ENCODE assay signal across 12 cellular contexts in genomic region chr14:104934380-104934733, GRCh38. TPM values are rescaled to one million over a fixed set of nuclear protein-coding genes. Genes with fewer than 3 reads are reported as not detected.
DNase-seq lines count a peak whose midpoint lies in the region; ATAC-seq and TF ChIP-seq lines count a peak whose summit lies in the region.
"Had no signal": no experiment of that assay in that cellular context is flagged by ENCODE, and none has a peak within 500 bp of the region (broad histone marks: within the 10 kb centered on the region; RNA-seq: fewer than 3 reads in every experiment).

No MANE protein-coding gene starts in this region.

- H3K36me3 Mint-ChIP-seq in activated T-cell treated with anti-CD3 and anti-CD28 coated beads, Interleukin-2, amount 50 U/mL, for 24 hours (ENCODE audit: low read depth), result no peaks in the 10 kb centered on the region
- no peaks in the 10 kb centered on the region for H3K36me3 Mint-ChIP-seq in stimulated activated memory B cell treated with anti-CD40 and anti-IgM and Interleukin-4, amounts not matched to agents 10 μg/mL and 1 μg/mL and 100 μg/mL, for 72 hours

- H3K4me3 ChIP-seq in RWPE2 (ENCODE audit: severe bottlenecking) (no peak overlapping the region), esophagus muscularis mucosa (peak overlapping the region in 3 of 4 donors; percentile 64 to 68 (median 66)), dorsolateral prefrontal cortex (peak overlapping the region in 21 of 59 donors; percentile 6 to 80 (median 69))

- peaks cover 1% of the 10 kb centered on the region for H3K4me1 Mint-ChIP-seq in activated T-cell treated with anti-CD3 and anti-CD28 coated beads, Interleukin-2, amount 50 U/mL, for 24 hours (ENCODE audit: low read depth)
- H3K4me1 Mint-ChIP-seq in stimulated activated memory B cell treated with anti-CD40 and anti-IgM and Interleukin-4, amounts not matched to agents 10 μg/mL and 1 μg/mL and 100 μg/mL, for 72 hours, result peaks cover 22% of the 10 kb centered on the region

- ATAC-seq in RWPE2 (ENCODE audit: low read depth), result peak; percentile 1; the same call in 2 of the 3 replicates
- no peak for ATAC-seq in stimulated activated memory B cell treated with anti-CD40 and anti-IgM and Interleukin-4, amounts not matched to agents 10 μg/mL and 1 μg/mL and 100 μg/mL, for 72 hours
- no peak for ATAC-seq in GM18519 (IDR thresholded peaks at IDR 0.05; ENCODE audit: low FRiP score, unreplicated experiment)
- ATAC-seq: gastroesophageal sphincter, left lobe of liver had no signal

- TF ChIP-seq POLR2A in esophagus muscularis mucosa (IDR thresholded peaks at IDR 0.05; ENCODE audit: low read depth), result no peak

- peak overlapping the region; percentile 22 for H3K27ac Mint-ChIP-seq in activated T-cell treated with anti-CD3 and anti-CD28 coated beads, Interleukin-2, amount 50 U/mL, for 24 hours
- H3K27ac Mint-ChIP-seq in stimulated activated memory B cell treated with anti-CD40 and anti-IgM and Interleukin-4, amounts not matched to agents 10 μg/mL and 1 μg/mL and 100 μg/mL, for 72 hours, result peak overlapping the region; percentile 62

- no peaks in the 10 kb centered on the region for H3K9me3 ChIP-seq in RWPE2 (ENCODE audit: severe bottlenecking)
- H3K9me3 ChIP-seq in esophagus muscularis mucosa, result no peaks in the 10 kb centered on the region
- H3K9me3 ChIP-seq: gastroesophageal sphincter had no signal

- peaks cover 12% of the 10 kb centered on the region for H3K36me3 ChIP-seq in RWPE2 (ENCODE audit: low read depth)
- peaks cover 0 to 11% (median 4%) of the 10 kb centered on the region in 4 donors for H3K36me3 ChIP-seq in esophagus muscularis mucosa

- WGBS in esophagus muscularis mucosa, result 80% methylated on average over 3 of the region's 3 CpGs

- H3K9me3 Mint-ChIP-seq in activated T-cell treated with anti-CD3 and anti-CD28 coated beads, Interleukin-2, amount 50 U/mL, for 24 hours, result no peaks in the 10 kb centered on the region
- H3K9me3 Mint-ChIP-seq in stimulated activated memory B cell treated with anti-CD40 and anti-IgM and Interleukin-4, amounts not matched to agents 10 μg/mL and 1 μg/mL and 100 μg/mL, for 72 hours, result no peaks in the 10 kb centered on the region

- intact Hi-C loops in esophagus muscularis mucosa (cut with DNase I), result loop anchor here (5.0 kb wide), 1 partner anchor 38 kb away; no protein-coding TSS in a partner anchor
- intact Hi-C loops in dorsolateral prefrontal cortex (cut with DNase I), result no loop called here

- DNase-seq in activated T-cell treated with anti-CD3 and anti-CD28 coated beads, Interleukin-2, amount 50 U/mL, for 24 hours, result no peak
- no peak for DNase-seq in activated T-cell treated with anti-CD3 and anti-CD28 coated beads, Interleukin-2, amount 50 U/mL, for 48 hours
- DNase-seq in RWPE2 (ENCODE audit: low spot score) (no peak), esophagus muscularis mucosa (ENCODE audit: extremely low spot score) (no peak), dorsolateral prefrontal cortex (no peak), NCI-H748 (lab: John Stamatoyannopoulos, UW; ENCODE audit: unreplicated experiment) (no peak)
- DNase-seq: NCI-H2029 treated with DMSO at 0.1 percent for 48 hours had no signal

- TF ChIP-seq CTCF in RWPE2 (IDR thresholded peaks at IDR 0.05; ENCODE audit: poor library complexity, severe bottlenecking) (no peak), esophagus muscularis mucosa (IDR thresholded peaks at IDR 0.05) (no peak), dorsolateral prefrontal cortex (IDR thresholded peaks at IDR 0.05 in 54 of 56, conservative IDR thresholded peaks at IDR 0.05 in 2 of 56; ENCODE audit: low read depth in 1 of 56, partially characterized antibody in 56 of 56) (no peak)

- no peak overlapping the region for H3K27ac ChIP-seq in RWPE2 (ENCODE audit: poor library complexity, severe bottlenecking)
- no peak overlapping the region for H3K27ac ChIP-seq in esophagus muscularis mucosa (replicated peaks in 1 of 4)
- H3K27ac ChIP-seq in dorsolateral prefrontal cortex, result no peak overlapping the region

- peak overlapping the region; percentile 65 for H3K4me3 Mint-ChIP-seq in activated T-cell treated with anti-CD3 and anti-CD28 coated beads, Interleukin-2, amount 50 U/mL, for 24 hours
- H3K4me3 Mint-ChIP-seq in stimulated activated memory B cell treated with anti-CD40 and anti-IgM and Interleukin-4, amounts not matched to agents 10 μg/mL and 1 μg/mL and 100 μg/mL, for 72 hours, result peak overlapping the region; percentile 68

- TF ChIP-seq EP300 in esophagus muscularis mucosa (IDR thresholded peaks at IDR 0.05), result no peak

- peaks cover 4% of the 10 kb centered on the region for H3K27me3 Mint-ChIP-seq in activated T-cell treated with anti-CD3 and anti-CD28 coated beads, Interleukin-2, amount 50 U/mL, for 24 hours
- H3K27me3 Mint-ChIP-seq in stimulated activated memory B cell treated with anti-CD40 and anti-IgM and Interleukin-4, amounts not matched to agents 10 μg/mL and 1 μg/mL and 100 μg/mL, for 72 hours, result peaks cover 8% of the 10 kb centered on the region

- H3K4me1 ChIP-seq in RWPE2 (ENCODE audit: insufficient read depth, poor library complexity, severe bottlenecking) (no peaks in the 10 kb centered on the region), esophagus muscularis mucosa (peaks cover 11 to 34% (median 25%) of the 10 kb centered on the region in 4 donors)

- H3K27me3 ChIP-seq in RWPE2 (ENCODE audit: insufficient read depth, poor library complexity, severe bottlenecking), result no peaks in the 10 kb centered on the region
- H3K27me3 ChIP-seq in esophagus muscularis mucosa, result no peaks in the 10 kb centered on the region
- H3K27me3 ChIP-seq in dorsolateral prefrontal cortex, result peaks cover 0 to 20% (median 0%) of the 10 kb centered on the region in 45 donors
- H3K27me3 ChIP-seq: gastroesophageal sphincter had no signal

RNA-seq across cellular contexts. Expression of gene PLD4, which starts 9.7 kb away (rescaled TPM):
- total RNA-seq in esophagus muscularis mucosa, result under 1 TPM; under 0.01 to 0.50 (median 0.15) TPM
- total RNA-seq in dorsolateral prefrontal cortex, result 10 to 100 TPM in 61 of 120 experiments, 1 to 10 TPM in 59; 1.6 to 29.2 (median 10.1) TPM
- total RNA-seq: G401, left lobe of liver had no signal

RNA-seq across cellular contexts. Expression of gene AHNAK2, which starts 43.8 kb away (rescaled TPM):
- 100 to 1,000 TPM in 3 of 4 donors, 10 to 100 TPM in 1; 95.3 to 277 (median 195) TPM for total RNA-seq in esophagus muscularis mucosa
- 10 to 100 TPM; 14.0 to 70.3 (median 45.2) TPM for total RNA-seq in dorsolateral prefrontal cortex

RNA-seq across cellular contexts. Expression of gene CLBA1, which starts 51.2 kb away (rescaled TPM):
- total RNA-seq in esophagus muscularis mucosa (1 to 10 TPM; 3.7 to 9.8 (median 6.7) TPM), dorsolateral prefrontal cortex (10 to 100 TPM in 82 of 120 experiments, 1 to 10 TPM in 38; 5.2 to 21.3 (median 11.7) TPM)
